In the genomic region with DNA sequence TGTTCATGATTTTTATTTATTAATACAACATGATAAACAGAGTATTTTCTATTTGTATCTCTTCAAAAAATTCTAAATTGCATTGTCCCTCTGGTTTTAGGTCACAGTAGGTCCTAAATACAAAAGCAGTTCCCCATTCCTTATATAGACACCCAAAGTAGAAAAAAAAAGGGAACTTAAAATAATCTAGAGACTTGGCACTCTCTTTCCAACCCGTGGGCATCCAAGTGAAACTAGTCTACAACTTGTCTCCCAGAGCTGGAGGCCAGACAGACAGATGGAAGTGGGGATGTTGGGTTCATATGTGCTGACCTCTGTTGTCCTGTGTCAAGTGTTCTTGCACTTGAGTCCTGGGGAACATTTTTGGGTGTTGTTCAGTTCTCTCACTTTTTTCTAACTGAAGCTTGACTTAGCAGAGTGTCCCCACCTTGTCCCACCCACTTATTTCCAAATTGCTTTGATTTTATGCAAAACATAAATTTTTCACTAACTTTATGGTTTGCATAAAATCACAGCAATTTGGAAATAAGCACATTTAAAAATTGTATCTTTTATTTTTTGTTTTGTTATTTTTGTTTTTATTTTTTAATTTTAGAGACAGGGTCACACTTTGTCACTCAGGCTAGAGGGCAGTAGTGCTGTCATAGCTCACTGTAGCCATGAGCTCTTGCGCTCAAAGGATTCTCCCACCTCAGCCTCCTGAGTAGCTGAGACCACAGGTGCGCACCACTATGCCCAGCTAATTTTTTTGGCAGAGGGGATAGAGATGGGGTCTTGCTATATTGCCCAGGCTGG, we compare ENCODE assay signal across 11 cellular contexts. TPM values are rescaled to one million over a fixed set of nuclear protein-coding genes. Genes with fewer than 3 reads are reported as not detected.
DNase-seq lines count a peak whose midpoint lies in the region; ATAC-seq and TF ChIP-seq lines count a peak whose summit lies in the region.
"Had no signal": no experiment of that assay in that cellular context is flagged by ENCODE, and none has a peak within 500 bp of the region (broad histone marks: within the 10 kb centered on the region; RNA-seq: fewer than 3 reads in every experiment).

No MANE protein-coding gene starts in this region.

- 0 out of 2 replicates have a peak, but pooled peaks have one; percentile 24 for ATAC-seq in WTC11
- peak; percentile 21 for ATAC-seq in naive thymus-derived CD4-positive, alpha-beta T cell
- ATAC-seq in HG03159 (IDR thresholded peaks at IDR 0.05; ENCODE audit: unreplicated experiment), result no peak
- ATAC-seq in HG03571 (IDR thresholded peaks at IDR 0.05; ENCODE audit: unreplicated experiment), result no peak

- H3K27ac ChIP-seq in DOHH2 (ENCODE audit: low read depth, low read length), result peak overlapping the region; percentile 92
- peak overlapping the region; percentile 77 for H3K27ac ChIP-seq in HL-60 (replicated peaks)
- peak overlapping the region; percentile 71 for H3K27ac ChIP-seq in naive thymus-derived CD4-positive, alpha-beta T cell (ENCODE audit: low read depth, low read length)
- H3K27ac ChIP-seq in testis, result no peak overlapping the region

- peaks cover 92% of the 10 kb centered on the region for H3K79me2 ChIP-seq in DOHH2 (ENCODE audit: control insufficient read depth, low read length)

- H3K9me3 ChIP-seq in DOHH2 (ENCODE audit: control insufficient read depth, insufficient read depth, low read length) (no peaks in the 10 kb centered on the region), testis (no peaks in the 10 kb centered on the region)
- H3K9me3 ChIP-seq in naive thymus-derived CD4-positive, alpha-beta T cell (ENCODE audit: control insufficient read depth in 2 of 3, low read length in 3 of 3), result no peaks in the 10 kb centered on the region

- H3F3A ChIP-seq in DOHH2 (ENCODE audit: control insufficient read depth, insufficient read depth), result peaks cover 43% of the 10 kb centered on the region

- no peaks in the 10 kb centered on the region for H3K9me3 Mint-ChIP-seq in WTC11
- peaks cover 0 to 1% (median 0%) of the 10 kb centered on the region in 11 donors for H3K9me3 Mint-ChIP-seq in naive thymus-derived CD4-positive, alpha-beta T cell
- H3K9me3 Mint-ChIP-seq: neural crest cell had no signal

- TF ChIP-seq POLR2A in testis (IDR thresholded peaks at IDR 0.05), result no peak

- no peaks in the 10 kb centered on the region for H3K9me2 ChIP-seq in DOHH2 (replicated peaks; ENCODE audit: control insufficient read depth, low read length)

- no peak overlapping the region for H3K4me3 Mint-ChIP-seq in WTC11
- peak overlapping the region; percentile 21 to 81 (median 66) for H3K4me3 Mint-ChIP-seq in naive thymus-derived CD4-positive, alpha-beta T cell
- H3K4me3 Mint-ChIP-seq: neural crest cell had no signal

- H3K27me3 ChIP-seq in DOHH2 (ENCODE audit: control insufficient read depth, low read length) (no peaks in the 10 kb centered on the region), HL-60 (ENCODE audit: insufficient read depth, poor library complexity, severe bottlenecking) (no peaks in the 10 kb centered on the region), testis (no peaks in the 10 kb centered on the region)
- H3K27me3 ChIP-seq in naive thymus-derived CD4-positive, alpha-beta T cell (ENCODE audit: control insufficient read depth in 2 of 2, insufficient read depth in 2 of 2, low read length in 2 of 2), result no peaks in the 10 kb centered on the region

- intact Hi-C loops in naive thymus-derived CD4-positive, alpha-beta T cell (cut with micrococcal nuclease), result loop anchor here in 1 of 2 donors (5.0 to 10.0 kb wide), 2 partner anchors 201 to 1024 kb away; partner anchors contain the start of gene RAB18
- intact Hi-C loops in testis (cut with DNase I; ENCODE audit: low total_unique reads), result no loop called here

- DNase-seq in HL-60 (ENCODE audit: low read depth in 1 of 2, low spot score in 1 of 2) (peak in 1 of 2 experiments; percentile 76), WTC11 (ENCODE audit: low spot score) (no peak), cortex of kidney (lab: John Stamatoyannopoulos, UW) (no peak), testis (no peak)
- DNase-seq in naive thymus-derived CD4-positive, alpha-beta T cell, result no peak
- DNase-seq: activated CD4-positive, alpha-beta T cell treated with anti-CD3 and anti-CD28 coated beads, Interleukin-2, amount 50 U/mL, for 1 hour; NCI-H510A had no signal

- H3K4me2 ChIP-seq in DOHH2 (ENCODE audit: low read length), result peak overlapping the region; percentile 76

- POLR2A ChIA-PET in WTC11 (lab: Charles Lee), result no interaction called here
- POLR2A ChIA-PET in naive thymus-derived CD4-positive, alpha-beta T cell (lab: Charles Lee), result interaction anchor here (0.6 to 2.7 kb wide), 10 partner anchors 10 to 202 kb away, joined by 3 to 24 read pairs (median 10); partner anchors contain the start of gene APBB1IP

- H3K4me1 Mint-ChIP-seq in WTC11, result no peaks in the 10 kb centered on the region
- peaks cover 53 to 84% (median 76%) of the 10 kb centered on the region in 7 donors for H3K4me1 Mint-ChIP-seq in naive thymus-derived CD4-positive, alpha-beta T cell
- H3K4me1 Mint-ChIP-seq: neural crest cell had no signal

- no peaks in the 10 kb centered on the region for H3K27me3 Mint-ChIP-seq in WTC11 (ENCODE audit: low read depth)
- no peaks in the 10 kb centered on the region for H3K27me3 Mint-ChIP-seq in naive thymus-derived CD4-positive, alpha-beta T cell

- H3K4me1 ChIP-seq in DOHH2 (ENCODE audit: control insufficient read depth, low read length) (peaks cover 85% of the 10 kb centered on the region), testis (no peaks in the 10 kb centered on the region)
- H3K4me1 ChIP-seq in naive thymus-derived CD4-positive, alpha-beta T cell (ENCODE audit: control insufficient read depth in 2 of 2, insufficient read depth in 2 of 2, low read length in 2 of 2), result peaks cover 77 to 78% of the 10 kb centered on the region in 2 donors

- peaks cover 36% of the 10 kb centered on the region for H3K36me3 ChIP-seq in DOHH2 (ENCODE audit: control insufficient read depth, low read length)
- peaks cover 0 to 4% (median 0%) of the 10 kb centered on the region in 3 experiments for H3K36me3 ChIP-seq in naive thymus-derived CD4-positive, alpha-beta T cell (ENCODE audit: control insufficient read depth in 2 of 3, insufficient read depth in 3 of 3, low read length in 3 of 3)
- H3K36me3 ChIP-seq in testis (ENCODE audit: low read depth, missing control alignments), result no peaks in the 10 kb centered on the region

- H3K36me3 Mint-ChIP-seq in WTC11, result no peaks in the 10 kb centered on the region
- H3K36me3 Mint-ChIP-seq in naive thymus-derived CD4-positive, alpha-beta T cell, result peaks cover 3 to 29% (median 20%) of the 10 kb centered on the region in 5 donors

- 85 to 88% methylated on average over 3 of the region's 3 CpGs for WGBS in testis, 2 donors

- TF ChIP-seq CTCF in DOHH2 (IDR thresholded peaks at IDR 0.05; ENCODE audit: low read depth, low read length, poor library complexity, severe bottlenecking) (peak; percentile 34), HL-60 (IDR thresholded peaks at IDR 0.05; ENCODE audit: insufficient read depth, low read length) (no peak), WTC11 (IDR thresholded peaks at IDR 0.05) (no peak), testis (IDR thresholded peaks at IDR 0.05) (no peak)

- H3K4me3 ChIP-seq in DOHH2 (ENCODE audit: low read length), result peak overlapping the region; percentile 61
- no peak overlapping the region for H3K4me3 ChIP-seq in HL-60 (replicated peaks; ENCODE audit: insufficient read depth, low read length)
- H3K4me3 ChIP-seq in naive thymus-derived CD4-positive, alpha-beta T cell (ENCODE audit: low read length), result no peak overlapping the region
- no peak overlapping the region for H3K4me3 ChIP-seq in testis

- H3K27ac Mint-ChIP-seq in WTC11, result no peak overlapping the region
- H3K27ac Mint-ChIP-seq in naive thymus-derived CD4-positive, alpha-beta T cell, result peak overlapping the region; percentile 89 to 97 (median 96)

- CTCF ChIA-PET in WTC11 (lab: Charles Lee), result interaction anchor here (1.1 to 2.1 kb wide), 3 partner anchors 53 to 146 kb away, joined by 3 to 9 read pairs (median 6); no protein-coding TSS in a partner anchor
- CTCF ChIA-PET in naive thymus-derived CD4-positive, alpha-beta T cell (lab: Charles Lee), result interaction anchor here (1.0 to 1.7 kb wide), 4 partner anchors 12 to 42 kb away, joined by 4 to 8 read pairs (median 7); no protein-coding TSS in a partner anchor

- H4K20me1 ChIP-seq in DOHH2 (ENCODE audit: control insufficient read depth, insufficient read depth, low read depth, low read length), result no peaks in the 10 kb centered on the region

TF ChIP-seq in WTC11, 78 proteins besides CTCF, POLR2A, EP300 and RAD21 (continues in another document):
- TF ChIP-seq TCF7 (CRISPR knock-in tag; IDR thresholded peaks at IDR 0.05; ENCODE audit: low read depth), result no peak
- no peak for TF ChIP-seq NR2C2 (CRISPR knock-in tag; IDR thresholded peaks at IDR 0.05)
- TF ChIP-seq ZNF121 (CRISPR knock-in tag; IDR thresholded peaks at IDR 0.05), result no peak
- no peak for TF ChIP-seq FOXP1 (CRISPR knock-in tag; IDR thresholded peaks at IDR 0.05; ENCODE audit: borderline replicate concordance)
- no peak for TF ChIP-seq PRRX2 (CRISPR knock-in tag; IDR thresholded peaks at IDR 0.05)
- TF ChIP-seq, protein P1, sequence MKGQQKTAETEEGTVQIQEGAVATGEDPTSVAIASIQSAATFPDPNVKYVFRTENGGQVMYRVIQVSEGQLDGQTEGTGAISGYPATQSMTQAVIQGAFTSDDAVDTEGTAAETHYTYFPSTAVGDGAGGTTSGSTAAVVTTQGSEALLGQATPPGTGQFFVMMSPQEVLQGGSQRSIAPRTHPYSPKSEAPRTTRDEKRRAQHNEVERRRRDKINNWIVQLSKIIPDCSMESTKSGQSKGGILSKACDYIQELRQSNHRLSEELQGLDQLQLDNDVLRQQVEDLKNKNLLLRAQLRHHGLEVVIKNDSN (CRISPR knock-in tag; IDR thresholded peaks at IDR 0.05), result no peak
- TF ChIP-seq, protein P2, sequence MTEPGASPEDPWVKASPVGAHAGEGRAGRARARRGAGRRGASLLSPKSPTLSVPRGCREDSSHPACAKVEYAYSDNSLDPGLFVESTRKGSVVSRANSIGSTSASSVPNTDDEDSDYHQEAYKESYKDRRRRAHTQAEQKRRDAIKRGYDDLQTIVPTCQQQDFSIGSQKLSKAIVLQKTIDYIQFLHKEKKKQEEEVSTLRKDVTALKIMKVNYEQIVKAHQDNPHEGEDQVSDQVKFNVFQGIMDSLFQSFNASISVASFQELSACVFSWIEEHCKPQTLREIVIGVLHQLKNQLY (CRISPR knock-in tag; IDR thresholded peaks at IDR 0.05), result no peak
- no peak for TF ChIP-seq ETV6 (CRISPR knock-in tag; IDR thresholded peaks at IDR 0.05)

RNA-seq across cellular contexts. Expression of gene APBB1IP, which starts 43.0 kb away (rescaled TPM):
- total RNA-seq in WTC11 (2021) (0.16 to 0.22 TPM (median 0.18 TPM) in 3 replicates), testis (1 to 10 TPM in 1 of 2 donors, under 1 TPM in 1; 0.55 to 2.0 TPM)
- total RNA-seq in naive thymus-derived CD4-positive, alpha-beta T cell, result 100 to 1,000 TPM in 1 of 5 experiments, 10 to 100 TPM in 4; 64.7 to 101 (median 88.0) TPM
- 10 to 100 TPM; 60.2 to 70.5 TPM for polyA plus RNA-seq in naive thymus-derived CD4-positive, alpha-beta T cell
- 3.0 TPM for polyA plus RNA-seq in testis (ENCODE audit: insufficient read depth, low read depth, low replicate concordance)
- total RNA-seq: neural crest cell had no signal

Comparison
In these comparisons a context has a peak if more than half of its experiments do, and no peak if none do; other contexts are left out.
1. H3K27ac ChIP-seq: peak in DOHH2 (single experiment), HL-60 (single experiment) and naive thymus-derived CD4-positive, alpha-beta T cell (single experiment); none in testis (0 of 2).
2. ATAC-seq: peak in WTC11 (single experiment) and naive thymus-derived CD4-positive, alpha-beta T cell (single experiment); none in HG03159 (single experiment) and HG03571 (single experiment).
3. RNA of gene APBB1IP, which starts 43.0 kb away (total RNA-seq): 64.7 to 101 TPM in naive thymus-derived CD4-positive, alpha-beta T cell; 0.55 to 2.0 TPM in testis and 0.16 to 0.22 TPM in WTC11; every median in the first group is over 10 times any median in the second.